In the genomic region with DNA sequence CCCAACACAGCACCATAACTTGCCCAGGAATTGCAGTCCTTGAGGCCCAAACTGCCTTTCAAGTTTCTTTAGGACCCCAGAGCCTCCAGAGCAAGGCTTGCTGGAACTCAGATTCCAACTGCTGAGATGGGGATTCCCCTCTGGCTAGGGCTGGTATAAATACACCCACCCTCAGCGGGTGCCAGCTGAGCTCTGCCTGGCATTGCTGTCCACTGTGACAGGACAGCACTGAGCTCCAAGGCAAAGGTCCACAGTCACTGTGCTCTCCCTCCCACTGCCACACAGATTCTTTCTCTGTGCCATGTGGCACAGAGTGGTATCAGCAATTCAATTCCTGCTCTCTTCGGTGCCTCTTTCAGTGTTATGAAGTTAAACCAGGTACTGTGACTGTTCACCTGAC, we compare ENCODE assay signal across 1 cellular context.
TF ChIP-seq lines count a peak whose summit lies in the region.

No MANE protein-coding gene starts in this region.

TF ChIP-seq in HepG2, 621 proteins besides CTCF, POLR2A, EP300 and RAD21 (continued from another document):
- TF ChIP-seq, protein P1, sequence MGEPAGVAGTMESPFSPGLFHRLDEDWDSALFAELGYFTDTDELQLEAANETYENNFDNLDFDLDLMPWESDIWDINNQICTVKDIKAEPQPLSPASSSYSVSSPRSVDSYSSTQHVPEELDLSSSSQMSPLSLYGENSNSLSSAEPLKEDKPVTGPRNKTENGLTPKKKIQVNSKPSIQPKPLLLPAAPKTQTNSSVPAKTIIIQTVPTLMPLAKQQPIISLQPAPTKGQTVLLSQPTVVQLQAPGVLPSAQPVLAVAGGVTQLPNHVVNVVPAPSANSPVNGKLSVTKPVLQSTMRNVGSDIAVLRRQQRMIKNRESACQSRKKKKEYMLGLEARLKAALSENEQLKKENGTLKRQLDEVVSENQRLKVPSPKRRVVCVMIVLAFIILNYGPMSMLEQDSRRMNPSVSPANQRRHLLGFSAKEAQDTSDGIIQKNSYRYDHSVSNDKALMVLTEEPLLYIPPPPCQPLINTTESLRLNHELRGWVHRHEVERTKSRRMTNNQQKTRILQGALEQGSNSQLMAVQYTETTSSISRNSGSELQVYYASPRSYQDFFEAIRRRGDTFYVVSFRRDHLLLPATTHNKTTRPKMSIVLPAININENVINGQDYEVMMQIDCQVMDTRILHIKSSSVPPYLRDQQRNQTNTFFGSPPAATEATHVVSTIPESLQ (CRISPR knock-in tag; conservative IDR thresholded peaks at IDR 0.05), result no peak
- TF ChIP-seq, protein P2, sequence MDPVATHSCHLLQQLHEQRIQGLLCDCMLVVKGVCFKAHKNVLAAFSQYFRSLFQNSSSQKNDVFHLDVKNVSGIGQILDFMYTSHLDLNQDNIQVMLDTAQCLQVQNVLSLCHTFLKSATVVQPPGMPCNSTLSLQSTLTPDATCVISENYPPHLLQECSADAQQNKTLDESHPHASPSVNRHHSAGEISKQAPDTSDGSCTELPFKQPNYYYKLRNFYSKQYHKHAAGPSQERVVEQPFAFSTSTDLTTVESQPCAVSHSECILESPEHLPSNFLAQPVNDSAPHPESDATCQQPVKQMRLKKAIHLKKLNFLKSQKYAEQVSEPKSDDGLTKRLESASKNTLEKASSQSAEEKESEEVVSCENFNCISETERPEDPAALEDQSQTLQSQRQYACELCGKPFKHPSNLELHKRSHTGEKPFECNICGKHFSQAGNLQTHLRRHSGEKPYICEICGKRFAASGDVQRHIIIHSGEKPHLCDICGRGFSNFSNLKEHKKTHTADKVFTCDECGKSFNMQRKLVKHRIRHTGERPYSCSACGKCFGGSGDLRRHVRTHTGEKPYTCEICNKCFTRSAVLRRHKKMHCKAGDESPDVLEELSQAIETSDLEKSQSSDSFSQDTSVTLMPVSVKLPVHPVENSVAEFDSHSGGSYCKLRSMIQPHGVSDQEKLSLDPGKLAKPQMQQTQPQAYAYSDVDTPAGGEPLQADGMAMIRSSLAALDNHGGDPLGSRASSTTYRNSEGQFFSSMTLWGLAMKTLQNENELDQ (CRISPR knock-in tag; IDR thresholded peaks at IDR 0.05; ENCODE audit: borderline replicate concordance), result no peak
- TF ChIP-seq PPARG (CRISPR knock-in tag; conservative IDR thresholded peaks at IDR 0.05) (no peak), ISL2 (CRISPR knock-in tag; IDR thresholded peaks at IDR 0.05) (no peak), ZNF746 (CRISPR knock-in tag; IDR thresholded peaks at IDR 0.05) (no peak), ZNF17 (CRISPR knock-in tag; IDR thresholded peaks at IDR 0.05) (no peak), ZNF678 (CRISPR knock-in tag; IDR thresholded peaks at IDR 0.05) (no peak)
- TF ChIP-seq, protein P3, sequence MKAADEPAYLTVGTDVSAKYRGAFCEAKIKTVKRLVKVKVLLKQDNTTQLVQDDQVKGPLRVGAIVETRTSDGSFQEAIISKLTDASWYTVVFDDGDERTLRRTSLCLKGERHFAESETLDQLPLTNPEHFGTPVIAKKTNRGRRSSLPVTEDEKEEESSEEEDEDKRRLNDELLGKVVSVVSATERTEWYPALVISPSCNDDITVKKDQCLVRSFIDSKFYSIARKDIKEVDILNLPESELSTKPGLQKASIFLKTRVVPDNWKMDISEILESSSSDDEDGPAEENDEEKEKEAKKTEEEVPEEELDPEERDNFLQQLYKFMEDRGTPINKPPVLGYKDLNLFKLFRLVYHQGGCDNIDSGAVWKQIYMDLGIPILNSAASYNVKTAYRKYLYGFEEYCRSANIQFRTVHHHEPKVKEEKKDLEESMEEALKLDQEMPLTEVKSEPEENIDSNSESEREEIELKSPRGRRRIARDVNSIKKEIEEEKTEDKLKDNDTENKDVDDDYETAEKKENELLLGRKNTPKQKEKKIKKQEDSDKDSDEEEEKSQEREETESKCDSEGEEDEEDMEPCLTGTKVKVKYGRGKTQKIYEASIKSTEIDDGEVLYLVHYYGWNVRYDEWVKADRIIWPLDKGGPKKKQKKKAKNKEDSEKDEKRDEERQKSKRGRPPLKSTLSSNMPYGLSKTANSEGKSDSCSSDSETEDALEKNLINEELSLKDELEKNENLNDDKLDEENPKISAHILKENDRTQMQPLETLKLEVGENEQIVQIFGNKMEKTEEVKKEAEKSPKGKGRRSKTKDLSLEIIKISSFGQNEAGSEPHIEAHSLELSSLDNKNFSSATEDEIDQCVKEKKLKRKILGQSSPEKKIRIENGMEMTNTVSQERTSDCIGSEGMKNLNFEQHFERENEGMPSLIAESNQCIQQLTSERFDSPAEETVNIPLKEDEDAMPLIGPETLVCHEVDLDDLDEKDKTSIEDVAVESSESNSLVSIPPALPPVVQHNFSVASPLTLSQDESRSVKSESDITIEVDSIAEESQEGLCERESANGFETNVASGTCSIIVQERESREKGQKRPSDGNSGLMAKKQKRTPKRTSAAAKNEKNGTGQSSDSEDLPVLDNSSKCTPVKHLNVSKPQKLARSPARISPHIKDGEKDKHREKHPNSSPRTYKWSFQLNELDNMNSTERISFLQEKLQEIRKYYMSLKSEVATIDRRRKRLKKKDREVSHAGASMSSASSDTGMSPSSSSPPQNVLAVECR (CRISPR knock-in tag; IDR thresholded peaks at IDR 0.05; ENCODE audit: borderline replicate concordance), result no peak
